1 cellular context compared by ENCODE assay signal in the genomic region with DNA sequence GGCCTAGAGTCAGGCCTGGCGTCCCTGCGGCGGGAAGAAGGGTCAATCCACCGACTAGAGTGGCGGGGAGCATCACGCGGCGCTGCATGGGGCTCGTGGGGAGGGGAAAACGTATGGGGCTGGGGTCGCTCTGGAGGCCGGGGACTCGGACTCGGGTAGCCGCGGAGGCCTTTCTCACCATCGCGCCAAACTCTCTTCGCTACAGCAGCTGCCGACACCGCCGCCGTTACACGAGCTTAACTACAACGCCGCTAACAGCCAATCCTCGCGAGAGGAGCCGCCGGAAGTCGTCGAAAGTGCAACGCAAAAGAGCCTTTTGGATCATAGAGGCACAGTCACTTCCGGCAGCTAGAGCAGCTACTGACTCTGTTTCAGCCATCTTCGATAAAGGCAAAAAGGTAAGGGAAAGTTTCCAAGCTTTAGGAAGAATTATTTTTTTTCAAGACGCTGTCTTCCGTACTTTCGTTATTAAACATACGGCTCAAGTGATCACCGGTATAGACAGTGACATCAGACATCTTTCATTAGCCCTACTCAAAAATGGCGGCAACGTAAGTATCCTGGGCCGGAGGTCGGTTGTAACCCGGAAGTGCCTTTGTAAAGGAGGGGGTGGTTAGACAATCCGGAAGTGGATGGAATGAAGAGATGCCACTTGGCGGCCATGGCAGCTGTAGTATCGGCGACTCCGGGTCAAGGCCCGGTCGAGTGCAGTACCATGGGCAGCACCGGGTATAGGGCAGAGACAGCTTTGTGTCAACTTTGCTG.
TF ChIP-seq lines count a peak whose summit lies in the region.

Gene ERH, minus strand, starts transcription at position 247 of the 765 bp plus-strand sequence. Its CDS starts 66 bp downstream, at position 181.
Gene SLC39A9, plus strand, starts transcription at position 640 of the 765 bp plus-strand sequence. CDS start 678 bp downstream, outside the sequence.

TF ChIP-seq in GM12878, 131 proteins besides CTCF, POLR2A, EP300 and RAD21 (continued from another document and continues in another):
- TF ChIP-seq PML (IDR thresholded peaks at IDR 0.05; ENCODE audit: low read length): peak; percentile 72; the same call in 1 of the 2 replicates
- no peak for TF ChIP-seq ASH2L (IDR thresholded peaks at IDR 0.05; ENCODE audit: borderline replicate concordance, low read depth)
- peak; percentile 98 for TF ChIP-seq YY1 (IDR thresholded peaks at IDR 0.05; ENCODE audit: low read depth, low read length)
- TF ChIP-seq JUND (IDR thresholded peaks at IDR 0.05; ENCODE audit: low read depth, low read length): no peak
- no peak for TF ChIP-seq ZNF217 (IDR thresholded peaks at IDR 0.05)
- peak; percentile 79; the same call in 1 of the 2 replicates for TF ChIP-seq SIN3A (IDR thresholded peaks at IDR 0.05; ENCODE audit: low read depth, low read length)
- peak; percentile 32 for TF ChIP-seq SMAD5 (IDR thresholded peaks at IDR 0.05; ENCODE audit: low read depth)
- TF ChIP-seq TAF1 (IDR thresholded peaks at IDR 0.05; ENCODE audit: borderline replicate concordance, low read depth, low read length): peak; percentile 78
- no peak for TF ChIP-seq FOS (IDR thresholded peaks at IDR 0.05; ENCODE audit: borderline replicate concordance, extremely low read depth, insufficient read length)
- TF ChIP-seq SREBF2 (IDR thresholded peaks at IDR 0.05; ENCODE audit: low read length): peak; percentile 21; the same call in 1 of the 2 replicates
- TF ChIP-seq SUZ12 (IDR thresholded peaks at IDR 0.05; ENCODE audit: unreplicated experiment): no peak
- 0 out of 2 replicates have a peak, but pooled peaks have one; percentile 17 for TF ChIP-seq RFX5 (IDR thresholded peaks at IDR 0.05; ENCODE audit: low read depth, low read length)
- TF ChIP-seq, protein P1, sequence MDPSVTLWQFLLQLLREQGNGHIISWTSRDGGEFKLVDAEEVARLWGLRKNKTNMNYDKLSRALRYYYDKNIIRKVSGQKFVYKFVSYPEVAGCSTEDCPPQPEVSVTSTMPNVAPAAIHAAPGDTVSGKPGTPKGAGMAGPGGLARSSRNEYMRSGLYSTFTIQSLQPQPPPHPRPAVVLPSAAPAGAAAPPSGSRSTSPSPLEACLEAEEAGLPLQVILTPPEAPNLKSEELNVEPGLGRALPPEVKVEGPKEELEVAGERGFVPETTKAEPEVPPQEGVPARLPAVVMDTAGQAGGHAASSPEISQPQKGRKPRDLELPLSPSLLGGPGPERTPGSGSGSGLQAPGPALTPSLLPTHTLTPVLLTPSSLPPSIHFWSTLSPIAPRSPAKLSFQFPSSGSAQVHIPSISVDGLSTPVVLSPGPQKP (IDR thresholded peaks at IDR 0.05; ENCODE audit: low read depth, low read length): peak; percentile 52
- TF ChIP-seq, protein P2, sequence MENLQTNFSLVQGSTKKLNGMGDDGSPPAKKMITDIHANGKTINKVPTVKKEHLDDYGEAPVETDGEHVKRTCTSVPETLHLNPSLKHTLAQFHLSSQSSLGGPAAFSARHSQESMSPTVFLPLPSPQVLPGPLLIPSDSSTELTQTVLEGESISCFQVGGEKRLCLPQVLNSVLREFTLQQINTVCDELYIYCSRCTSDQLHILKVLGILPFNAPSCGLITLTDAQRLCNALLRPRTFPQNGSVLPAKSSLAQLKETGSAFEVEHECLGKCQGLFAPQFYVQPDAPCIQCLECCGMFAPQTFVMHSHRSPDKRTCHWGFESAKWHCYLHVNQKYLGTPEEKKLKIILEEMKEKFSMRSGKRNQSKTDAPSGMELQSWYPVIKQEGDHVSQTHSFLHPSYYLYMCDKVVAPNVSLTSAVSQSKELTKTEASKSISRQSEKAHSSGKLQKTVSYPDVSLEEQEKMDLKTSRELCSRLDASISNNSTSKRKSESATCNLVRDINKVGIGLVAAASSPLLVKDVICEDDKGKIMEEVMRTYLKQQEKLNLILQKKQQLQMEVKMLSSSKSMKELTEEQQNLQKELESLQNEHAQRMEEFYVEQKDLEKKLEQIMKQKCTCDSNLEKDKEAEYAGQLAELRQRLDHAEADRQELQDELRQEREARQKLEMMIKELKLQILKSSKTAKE (IDR thresholded peaks at IDR 0.05; ENCODE audit: low read depth, poor library complexity, severe bottlenecking): peak; percentile 91
- no peak for TF ChIP-seq KDM1A (IDR thresholded peaks at IDR 0.05; ENCODE audit: borderline replicate concordance)
- peak; percentile 86 for TF ChIP-seq ZNF207 (IDR thresholded peaks at IDR 0.05; ENCODE audit: borderline replicate concordance)
- no peak for TF ChIP-seq CBX3 (IDR thresholded peaks at IDR 0.05; ENCODE audit: borderline replicate concordance, low read depth)
- TF ChIP-seq NBN (IDR thresholded peaks at IDR 0.05): peak; percentile 96
- TF ChIP-seq CBFB (IDR thresholded peaks at IDR 0.05; ENCODE audit: low read depth): peak; percentile 62
- 0 out of 2 replicates have a peak, but pooled peaks have one; percentile 42 for TF ChIP-seq SREBF1 (IDR thresholded peaks at IDR 0.05; ENCODE audit: low read length)
- TF ChIP-seq KAT2A (conservative IDR thresholded peaks at IDR 0.05; ENCODE audit: control insufficient read depth, low read depth, low read length): no peak
- TF ChIP-seq MXI1 (IDR thresholded peaks at IDR 0.05; ENCODE audit: low read depth, low read length): peak; percentile 78; the same call in 1 of the 2 replicates
- TF ChIP-seq SMC3 (IDR thresholded peaks at IDR 0.05; ENCODE audit: borderline replicate concordance, low read length): no peak
- TF ChIP-seq, protein P3, sequence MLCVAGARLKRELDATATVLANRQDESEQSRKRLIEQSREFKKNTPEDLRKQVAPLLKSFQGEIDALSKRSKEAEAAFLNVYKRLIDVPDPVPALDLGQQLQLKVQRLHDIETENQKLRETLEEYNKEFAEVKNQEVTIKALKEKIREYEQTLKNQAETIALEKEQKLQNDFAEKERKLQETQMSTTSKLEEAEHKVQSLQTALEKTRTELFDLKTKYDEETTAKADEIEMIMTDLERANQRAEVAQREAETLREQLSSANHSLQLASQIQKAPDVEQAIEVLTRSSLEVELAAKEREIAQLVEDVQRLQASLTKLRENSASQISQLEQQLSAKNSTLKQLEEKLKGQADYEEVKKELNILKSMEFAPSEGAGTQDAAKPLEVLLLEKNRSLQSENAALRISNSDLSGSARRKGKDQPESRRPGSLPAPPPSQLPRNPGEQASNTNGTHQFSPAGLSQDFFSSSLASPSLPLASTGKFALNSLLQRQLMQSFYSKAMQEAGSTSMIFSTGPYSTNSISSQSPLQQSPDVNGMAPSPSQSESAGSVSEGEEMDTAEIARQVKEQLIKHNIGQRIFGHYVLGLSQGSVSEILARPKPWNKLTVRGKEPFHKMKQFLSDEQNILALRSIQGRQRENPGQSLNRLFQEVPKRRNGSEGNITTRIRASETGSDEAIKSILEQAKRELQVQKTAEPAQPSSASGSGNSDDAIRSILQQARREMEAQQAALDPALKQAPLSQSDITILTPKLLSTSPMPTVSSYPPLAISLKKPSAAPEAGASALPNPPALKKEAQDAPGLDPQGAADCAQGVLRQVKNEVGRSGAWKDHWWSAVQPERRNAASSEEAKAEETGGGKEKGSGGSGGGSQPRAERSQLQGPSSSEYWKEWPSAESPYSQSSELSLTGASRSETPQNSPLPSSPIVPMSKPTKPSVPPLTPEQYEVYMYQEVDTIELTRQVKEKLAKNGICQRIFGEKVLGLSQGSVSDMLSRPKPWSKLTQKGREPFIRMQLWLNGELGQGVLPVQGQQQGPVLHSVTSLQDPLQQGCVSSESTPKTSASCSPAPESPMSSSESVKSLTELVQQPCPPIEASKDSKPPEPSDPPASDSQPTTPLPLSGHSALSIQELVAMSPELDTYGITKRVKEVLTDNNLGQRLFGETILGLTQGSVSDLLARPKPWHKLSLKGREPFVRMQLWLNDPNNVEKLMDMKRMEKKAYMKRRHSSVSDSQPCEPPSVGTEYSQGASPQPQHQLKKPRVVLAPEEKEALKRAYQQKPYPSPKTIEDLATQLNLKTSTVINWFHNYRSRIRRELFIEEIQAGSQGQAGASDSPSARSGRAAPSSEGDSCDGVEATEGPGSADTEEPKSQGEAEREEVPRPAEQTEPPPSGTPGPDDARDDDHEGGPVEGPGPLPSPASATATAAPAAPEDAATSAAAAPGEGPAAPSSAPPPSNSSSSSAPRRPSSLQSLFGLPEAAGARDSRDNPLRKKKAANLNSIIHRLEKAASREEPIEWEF (IDR thresholded peaks at IDR 0.05; ENCODE audit: insufficient replicate concordance, low read depth, low read length): no peak
- TF ChIP-seq GABPA (IDR thresholded peaks at IDR 0.05; ENCODE audit: low read depth): peak; percentile 98
- TF ChIP-seq WRNIP1 (IDR thresholded peaks at IDR 0.05; ENCODE audit: borderline replicate concordance, low read depth, low read length): no peak
- TF ChIP-seq BRCA1 (IDR thresholded peaks at IDR 0.05; ENCODE audit: low read depth, low read length): peak; percentile 85
- TF ChIP-seq ZBTB40 (IDR thresholded peaks at IDR 0.05; ENCODE audit: borderline replicate concordance): peak; percentile 99
- peak; percentile 93 for TF ChIP-seq MYB (IDR thresholded peaks at IDR 0.05; ENCODE audit: borderline replicate concordance, low read depth, low read length)
- peak; percentile 2 to 41; a peak in 1 of 4 replicates for TF ChIP-seq BHLHE40 (IDR thresholded peaks at IDR 0.05; ENCODE audit: borderline replicate concordance in 1 of 2, low read depth in 2 of 2, low read length in 1 of 2)
- no peak for TF ChIP-seq IRF4 (IDR thresholded peaks at IDR 0.05; ENCODE audit: low read depth, low read length)
- peak; percentile 91; the same call in 1 of the 2 replicates for TF ChIP-seq STAT1 (conservative IDR thresholded peaks at IDR 0.05)
- peak; percentile 70 for TF ChIP-seq NR2C2 (IDR thresholded peaks at IDR 0.05; ENCODE audit: borderline replicate concordance, control insufficient read depth, insufficient read length, low read depth)
- TF ChIP-seq YBX1 (IDR thresholded peaks at IDR 0.05): no peak
- peak; percentile 74 for TF ChIP-seq PKNOX1 (IDR thresholded peaks at IDR 0.05)
- peak; percentile 78 for TF ChIP-seq POU2F2 (IDR thresholded peaks at IDR 0.05; ENCODE audit: borderline replicate concordance, low read depth, low read length)
- no peak for TF ChIP-seq FOXM1 (IDR thresholded peaks at IDR 0.05; ENCODE audit: low read depth, low read length)
- 0 out of 2 replicates have a peak, but pooled peaks have one; percentile 25 for TF ChIP-seq TCF7 (IDR thresholded peaks at IDR 0.05; ENCODE audit: borderline replicate concordance)
- TF ChIP-seq NFXL1 (IDR thresholded peaks at IDR 0.05; ENCODE audit: borderline replicate concordance): no peak
- TF ChIP-seq EED (IDR thresholded peaks at IDR 0.05; ENCODE audit: low read depth): no peak
- no peak for TF ChIP-seq HDGF (IDR thresholded peaks at IDR 0.05)
- TF ChIP-seq USF2 (IDR thresholded peaks at IDR 0.05; ENCODE audit: borderline replicate concordance, low read depth, low read length): no peak
- peak in 1 of 2 experiments; percentile 33; a peak in 1 of 4 replicates for TF ChIP-seq ETV6 (conservative IDR thresholded peaks at IDR 0.05 in 1 of 2, IDR thresholded peaks at IDR 0.05 in 1 of 2; ENCODE audit: borderline replicate concordance in 1 of 2, low read depth in 1 of 2)
- TF ChIP-seq BCL3 (IDR thresholded peaks at IDR 0.05; ENCODE audit: borderline replicate concordance, insufficient read depth, low read depth, low read length, poor library complexity, severe bottlenecking): no peak
- TF ChIP-seq CHD1 (IDR thresholded peaks at IDR 0.05; ENCODE audit: low read depth, low read length): no peak
- no peak for TF ChIP-seq CBX5 (IDR thresholded peaks at IDR 0.05; ENCODE audit: low read depth)
